ENCODE assay signal across 11 cellular contexts in the genomic region with DNA sequence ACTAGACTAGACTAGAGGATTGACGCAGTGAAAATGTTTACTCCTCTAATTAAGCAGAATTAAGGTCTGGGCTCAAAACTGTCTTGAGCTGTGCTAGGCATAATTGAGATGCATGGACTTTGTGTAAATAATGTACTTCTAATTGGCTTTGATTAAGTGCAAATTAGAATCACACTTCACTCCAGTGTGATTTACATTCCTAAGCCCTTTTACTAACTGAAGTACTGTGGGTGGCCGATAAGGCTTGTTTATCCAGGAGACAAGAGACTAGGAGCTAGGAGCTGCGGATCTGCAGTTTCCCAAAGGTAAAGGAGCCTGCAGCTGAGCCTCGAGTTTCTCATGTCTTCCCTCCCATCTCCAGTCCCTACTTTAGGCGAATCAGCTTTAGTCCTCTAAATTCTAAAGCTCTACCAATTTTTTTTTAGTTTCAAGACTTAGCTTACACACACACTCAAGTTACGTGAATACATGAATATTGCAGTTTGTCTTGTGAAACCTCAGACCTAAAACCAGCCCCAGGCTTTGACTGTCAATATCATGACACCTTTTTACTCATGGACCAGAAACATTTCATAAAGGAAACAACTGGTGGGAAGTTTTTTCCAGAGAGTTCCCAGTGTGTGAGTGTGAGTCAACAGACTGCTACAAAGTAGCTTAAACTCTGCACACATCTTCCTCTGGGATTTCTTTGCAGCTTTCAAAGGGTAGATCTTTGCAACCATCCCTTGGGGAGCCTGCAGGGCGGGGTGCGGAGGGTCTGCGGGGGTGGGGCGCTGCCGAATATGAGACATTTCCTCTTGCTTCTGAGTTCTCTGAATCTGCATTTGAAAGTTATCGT.
DNase-seq lines count a peak whose midpoint lies in the region; TF ChIP-seq lines count a peak whose summit lies in the region.
"Had no signal": no experiment of that assay in that cellular context is flagged by ENCODE, and none has a peak within 500 bp of the region (broad histone marks: within the 10 kb centered on the region; RNA-seq: fewer than 3 reads in every experiment).

No MANE protein-coding gene starts in this region.

- H3K18ac ChIP-seq in mesendoderm (ENCODE audit: low read length), result peak overlapping the region; percentile 61

- CTCF ChIA-PET in BJ (lab: Yijun Ruan, JAX), result interaction anchor here (1.0 to 1.2 kb wide), 2 partner anchors 9 to 22 kb away, joined by 3 to 5 read pairs; no protein-coding TSS in a partner anchor
- CTCF ChIA-PET in HEK293T (lab: Yijun Ruan, JAX), result no interaction called here

- no peak overlapping the region for H2AK5ac ChIP-seq in mesendoderm (ENCODE audit: low read length)

- H3K27me3 ChIP-seq in BJ (ENCODE audit: control insufficient read depth, insufficient read depth, low read length) (no peaks in the 10 kb centered on the region), mesendoderm (ENCODE audit: insufficient read depth, low read length, poor library complexity) (no peaks in the 10 kb centered on the region)
- H3K27me3 ChIP-seq: uterus had no signal

- DNase-seq in BJ (ENCODE audit: low read depth), result peak; percentile 56
- DNase-seq in HEK293T (ENCODE audit: extremely low spot score), result no peak
- DNase-seq in choroid plexus epithelial cell (ENCODE audit: low read depth), result peak; percentile 86
- peak; percentile 91 for DNase-seq in mesendoderm
- no peak for DNase-seq in pons (ENCODE audit: low spot score)
- DNase-seq in activated CD4-positive, CD25-positive, alpha-beta regulatory T cell treated with anti-CD3 and anti-CD28 coated beads, Interleukin-2, amount 50 U/mL, for 72 hours, result no peak
- DNase-seq in activated naive CD4-positive, alpha-beta T cell (lab: John Stamatoyannopoulos, UW), result no peak
- no peak for DNase-seq in NCI-H1694 (lab: John Stamatoyannopoulos, UW)
- DNase-seq: NCI-H2029 treated with DMSO at 0.1 percent for 48 hours, nephron progenitor cell, uterus had no signal

- TF ChIP-seq CTCF in BJ (IDR thresholded peaks at IDR 0.05; ENCODE audit: insufficient read depth, low read depth, low read length) (no peak), choroid plexus epithelial cell (conservative IDR thresholded peaks at IDR 0.05; ENCODE audit: low read depth, low read length) (no peak)

- H3K4me2 ChIP-seq in mesendoderm (ENCODE audit: low read length), result no peak overlapping the region

- no peaks in the 10 kb centered on the region for H3K79me1 ChIP-seq in mesendoderm (ENCODE audit: low read length)

- no CpG with 5 or more reads among the region's 12 CpGs for WGBS in mesendoderm (ENCODE audit: extremely low coverage, insufficient coverage, low lambda C conversion rate)

- no peak overlapping the region for H4K8ac ChIP-seq in mesendoderm (ENCODE audit: low read depth, low read length)

- H3K79me2 ChIP-seq in mesendoderm (ENCODE audit: control insufficient read depth, insufficient read depth, low read length), result no peaks in the 10 kb centered on the region

- H3K36me3 ChIP-seq in BJ (ENCODE audit: control insufficient read depth, insufficient read depth, low read length), result no peaks in the 10 kb centered on the region
- no peaks in the 10 kb centered on the region for H3K36me3 ChIP-seq in mesendoderm (ENCODE audit: control insufficient read depth, insufficient read depth, low read length)
- H3K36me3 ChIP-seq: uterus had no signal

- H3K23ac ChIP-seq in mesendoderm (ENCODE audit: low read length), result no peak overlapping the region

- POLR2A ChIA-PET in BJ (lab: Charles Lee) (interaction anchor here (0.5 kb wide), 1 partner anchor 15 kb away, joined by 5 read pairs; no protein-coding TSS in a partner anchor), HEK293T (lab: Yijun Ruan, JAX) (no interaction called here)

- no peak overlapping the region for H4K5ac ChIP-seq in mesendoderm (ENCODE audit: low read length)

- H2BK5ac ChIP-seq in mesendoderm (ENCODE audit: low read length), result no peak overlapping the region

- H3K4me3 ChIP-seq in BJ (ENCODE audit: low read depth, low read length) (no peak overlapping the region), choroid plexus epithelial cell (ENCODE audit: low read depth, low read length) (no peak overlapping the region), mesendoderm (ENCODE audit: low read length) (no peak overlapping the region)
- H3K4me3 ChIP-seq: uterus had no signal

- H2BK15ac ChIP-seq in mesendoderm (replicated peaks; ENCODE audit: low read depth), result no peak overlapping the region

- H3K4me1 ChIP-seq in mesendoderm (ENCODE audit: control insufficient read depth, low read depth, low read length), result peaks cover 8% of the 10 kb centered on the region
- H3K4me1 ChIP-seq: uterus had no signal

- H3K4ac ChIP-seq in mesendoderm (ENCODE audit: low read depth, low read length), result no peak overlapping the region

- H2BK120ac ChIP-seq in mesendoderm (ENCODE audit: low read depth, low read length), result no peak overlapping the region

- no peak overlapping the region for H3K9ac ChIP-seq in mesendoderm (ENCODE audit: low read length)

- no peak overlapping the region for H3K56ac ChIP-seq in mesendoderm (ENCODE audit: low read length)

- H3K27ac ChIP-seq in mesendoderm (ENCODE audit: low read depth, low read length), result no peak overlapping the region

TF ChIP-seq in HEK293T, 16 proteins besides CTCF, POLR2A, EP300 and RAD21:
- TF ChIP-seq, protein P1, sequence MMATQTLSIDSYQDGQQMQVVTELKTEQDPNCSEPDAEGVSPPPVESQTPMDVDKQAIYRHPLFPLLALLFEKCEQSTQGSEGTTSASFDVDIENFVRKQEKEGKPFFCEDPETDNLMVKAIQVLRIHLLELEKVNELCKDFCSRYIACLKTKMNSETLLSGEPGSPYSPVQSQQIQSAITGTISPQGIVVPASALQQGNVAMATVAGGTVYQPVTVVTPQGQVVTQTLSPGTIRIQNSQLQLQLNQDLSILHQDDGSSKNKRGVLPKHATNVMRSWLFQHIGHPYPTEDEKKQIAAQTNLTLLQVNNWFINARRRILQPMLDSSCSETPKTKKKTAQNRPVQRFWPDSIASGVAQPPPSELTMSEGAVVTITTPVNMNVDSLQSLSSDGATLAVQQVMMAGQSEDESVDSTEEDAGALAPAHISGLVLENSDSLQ (IDR thresholded peaks at IDR 0.05), result peak; percentile 22; the same call in 1 of the 2 replicates
- no peak for TF ChIP-seq ARNT (IDR thresholded peaks at IDR 0.05)

Comparison
In these comparisons a context has a peak if more than half of its experiments do, and no peak if none do; other contexts are left out.
1. DNase-seq: peak in BJ (single experiment), choroid plexus epithelial cell (single experiment) and mesendoderm (single experiment); none in HEK293T (single experiment), pons (single experiment), activated CD4-positive, CD25-positive, alpha-beta regulatory T cell treated with anti-CD3 and anti-CD28 coated beads, Interleukin-2, amount 50 U/mL, for 72 hours (single experiment), activated naive CD4-positive, alpha-beta T cell (0 of 4) and NCI-H1694 (single experiment).